ENCODE assay signal across 9 cellular contexts in genomic region chr6:169789146-169789943, GRCh38. TPM values are rescaled to one million over a fixed set of nuclear protein-coding genes. Genes with fewer than 3 reads are reported as not detected.
DNase-seq lines count a peak whose midpoint lies in the region; ATAC-seq and TF ChIP-seq lines count a peak whose summit lies in the region.
"Had no signal": no experiment of that assay in that cellular context is flagged by ENCODE, and none has a peak within 500 bp of the region (broad histone marks: within the 10 kb centered on the region; RNA-seq: fewer than 3 reads in every experiment).

No MANE protein-coding gene starts in this region.

- in situ Hi-C loops in IMR-90 (cut with MboI; ENCODE audit: low sequenced_read_pairs), result no loop called here

- H3K4me1 ChIP-seq in A673 (ENCODE audit: insufficient read depth, low read length, poor library complexity, severe bottlenecking) (peaks cover 15% of the 10 kb centered on the region), IMR-90 (ENCODE audit: control insufficient read depth, insufficient read depth, low read length) (peaks cover 3% of the 10 kb centered on the region; the same call in 1 of the 2 replicates), mononuclear cell (ENCODE audit: insufficient read depth, low read length) (peaks cover 13% of the 10 kb centered on the region)

- no peak overlapping the region; the same call in 1 of the 2 replicates for H3K18ac ChIP-seq in IMR-90 (ENCODE audit: low read depth, low read length)

- intact Hi-C loops in A673 (cut with micrococcal nuclease; ENCODE audit: unreplicated experiment), result no loop called here
- intact Hi-C loops in IMR-90 (cut with micrococcal nuclease), result no loop called here

- H3K27ac ChIP-seq in A673 (ENCODE audit: low read depth, low read length, poor library complexity, severe bottlenecking) (no peak overlapping the region), IMR-90 (ENCODE audit: insufficient read depth, low read length) (no peak overlapping the region)
- H3K27ac ChIP-seq: SJSA1 had no signal

- no peaks in the 10 kb centered on the region for H3K27me3 ChIP-seq in A673 (replicated peaks; ENCODE audit: insufficient read depth, low read depth, low read length, poor library complexity)
- H3K27me3 ChIP-seq in IMR-90 (ENCODE audit: control insufficient read depth, insufficient read depth, low read length), result peaks cover 2% of the 10 kb centered on the region; the same call in 1 of the 2 replicates
- H3K27me3 ChIP-seq in mononuclear cell (ENCODE audit: insufficient read depth, low read length), result peaks cover 12% of the 10 kb centered on the region

- H3K36me3 ChIP-seq in A673 (ENCODE audit: insufficient read depth, low read length, poor library complexity, severe bottlenecking) (no peaks in the 10 kb centered on the region), IMR-90 (ENCODE audit: control insufficient read depth, insufficient read depth, low read length) (peaks cover 4% of the 10 kb centered on the region; the same call in 1 of the 2 replicates)
- H3K36me3 ChIP-seq: SJSA1 had no signal

- H4K5ac ChIP-seq in IMR-90 (ENCODE audit: low read depth, low read length), result no peak overlapping the region; the same call in 1 of the 2 replicates

- dilution Hi-C loops in IMR-90 (cut with HindIII; ENCODE audit: low sequenced_read_pairs, unreplicated experiment), result no loop called here

- 0 out of 2 replicates have a peak overlapping the region, but pooled peaks have one; percentile 28 for H2BK120ac ChIP-seq in IMR-90 (ENCODE audit: low read depth, low read length)

- no peak overlapping the region for H2BK5ac ChIP-seq in IMR-90 (ENCODE audit: low read depth, low read length, poor library complexity, severe bottlenecking)

- peak overlapping the region in 2 of 5 experiments; percentile 91 to 96 for H3K27ac Mint-ChIP-seq in brain

- no peak for TF ChIP-seq RAD21 in IMR-90 (IDR thresholded peaks at IDR 0.05; ENCODE audit: low read length)

- peak overlapping the region; percentile 100 for H2AFZ ChIP-seq in IMR-90 (replicated peaks; ENCODE audit: low read length, poor library complexity)

- no peaks in the 10 kb centered on the region for H4K20me1 ChIP-seq in IMR-90 (ENCODE audit: insufficient read depth, low read length)

- no TSS peak for BruUV-seq in A673 (replicated peaks; lab: Mats Ljungman, UMichigan)
- no TSS peak for BruUV-seq in IMR-90 (replicated peaks; lab: Mats Ljungman, UMichigan)

- peaks cover 5% of the 10 kb centered on the region for H3K27me3 Mint-ChIP-seq in brain

- H3K4me1 Mint-ChIP-seq in brain, result peaks cover 33% of the 10 kb centered on the region

- peak overlapping the region; percentile 34; the same call in 1 of the 2 replicates for H3K9ac ChIP-seq in IMR-90 (ENCODE audit: low read depth, low read length)

- no peak for TF ChIP-seq CTCF in A673 (conservative IDR thresholded peaks at IDR 0.05; ENCODE audit: low read depth, low read length)
- TF ChIP-seq CTCF in IMR-90 (conservative IDR thresholded peaks at IDR 0.05; ENCODE audit: low read depth, low read length), result no peak
- TF ChIP-seq CTCF in brain (conservative IDR thresholded peaks at IDR 0.05), result no peak

- H3K36me3 Mint-ChIP-seq in brain, result no peaks in the 10 kb centered on the region

- POLR2A ChIA-PET in A673 (lab: Charles Lee; ENCODE audit: low non-redundant PET), result no interaction called here
- POLR2A ChIA-PET in IMR-90 (lab: Charles Lee; ENCODE audit: unreplicated experiment), result no interaction called here

- CTCF ChIA-PET in A673 (lab: Charles Lee), result interaction anchor here (0.7 to 1.2 kb wide), 3 partner anchors 16 to 741 kb away, joined by 3 read pairs; no protein-coding TSS in a partner anchor
- CTCF ChIA-PET in IMR-90 (lab: Yijun Ruan, JAX), result interaction anchor here (0.6 to 3.3 kb wide), 17 partner anchors 9 to 832 kb away, joined by 3 to 23 read pairs (median 4); no protein-coding TSS in a partner anchor

- no peak for ATAC-seq in IMR-90 (ENCODE audit: low read depth)
- no peak for ATAC-seq in GM18858 (IDR thresholded peaks at IDR 0.05; ENCODE audit: unreplicated experiment)
- no peak for ATAC-seq in HG02840 (IDR thresholded peaks at IDR 0.05; ENCODE audit: low FRiP score, unreplicated experiment)

- no peak overlapping the region for H2AK5ac ChIP-seq in IMR-90 (ENCODE audit: low read depth, low read length)

- peaks cover 0 to under 1% (median 0%) of the 10 kb centered on the region in 5 experiments for H3K9me3 Mint-ChIP-seq in brain

- H2BK15ac ChIP-seq in IMR-90 (ENCODE audit: low read depth, low read length), result no peak overlapping the region

- peaks cover 4% of the 10 kb centered on the region; the same call in 1 of the 2 replicates for H3K9me1 ChIP-seq in IMR-90 (ENCODE audit: insufficient read depth, low read length)

- H3K4me3 Mint-ChIP-seq in brain, result peak overlapping the region; percentile 88 to 91 (median 90)

- H2AK9ac ChIP-seq in IMR-90 (replicated peaks; ENCODE audit: low read depth, low read length, poor library complexity), result peak overlapping the region; percentile 19

- H4K91ac ChIP-seq in IMR-90 (ENCODE audit: insufficient read depth, low read depth, low read length), result no peak overlapping the region; the same call in 1 of the 2 replicates

- H3K56ac ChIP-seq in IMR-90 (ENCODE audit: extremely low read depth, insufficient read depth, low read length), result no peak overlapping the region

- peak overlapping the region; percentile 82 for H3K4me2 ChIP-seq in IMR-90 (ENCODE audit: low read depth, low read length)

- H3K4me3 ChIP-seq in A673 (ENCODE audit: low read depth, low read length, poor library complexity, severe bottlenecking) (peak overlapping the region; percentile 44), IMR-90 (ENCODE audit: insufficient read depth, low read depth, low read length) (peak overlapping the region; percentile 33), mononuclear cell (ENCODE audit: low read length) (peak overlapping the region; percentile 36)

- TF ChIP-seq POLR2A in IMR-90 (IDR thresholded peaks at IDR 0.05; ENCODE audit: low read depth, low read length), result no peak

- 76% methylated on average over 8 of the region's 24 CpGs; no CpG with 5 or more reads in 1 of the 2 experiments for WGBS in IMR-90 (ENCODE audit: extremely low coverage in 2 of 2, insufficient read length in 1 of 2), 2 experiments

- H3K23ac ChIP-seq in IMR-90 (ENCODE audit: low read depth, low read length), result peak overlapping the region; percentile 63; the same call in 1 of the 2 replicates

- peak overlapping the region; percentile 8 to 17; a peak in 2 of 4 replicates for H4K8ac ChIP-seq in IMR-90 (ENCODE audit: low read depth in 2 of 2, low read length in 2 of 2)

- H3K79me1 ChIP-seq in IMR-90 (ENCODE audit: low read depth in 1 of 2, low read length in 2 of 2), result no peaks in the 10 kb centered on the region

- H2BK20ac ChIP-seq in IMR-90 (ENCODE audit: low read depth, low read length), result no peak overlapping the region

- no peak overlapping the region for H3K4ac ChIP-seq in IMR-90 (ENCODE audit: low read depth, low read length)

- DNase-seq in A673 (ENCODE audit: low spot score) (no peak), IMR-90 (no peak), retina (no peak)
- no peak for DNase-seq in activated CD4-positive, alpha-beta T cell treated with anti-CD3 and anti-CD28 coated beads, Interleukin-2, amount 50 U/mL, for 48 hours

- no peak overlapping the region; the same call in 1 of the 2 replicates for H3K14ac ChIP-seq in IMR-90 (replicated peaks; ENCODE audit: low read depth, low read length)

- no peaks in the 10 kb centered on the region for H3K9me3 ChIP-seq in A673 (ENCODE audit: low read depth, low read length, poor library complexity, severe bottlenecking)
- H3K9me3 ChIP-seq in IMR-90 (ENCODE audit: control insufficient read depth, insufficient read depth, low read length), result no peaks in the 10 kb centered on the region
- no peaks in the 10 kb centered on the region for H3K9me3 ChIP-seq in mononuclear cell (ENCODE audit: low read depth, low read length)
- H3K9me3 ChIP-seq: SJSA1 had no signal

TF ChIP-seq in IMR-90, 13 proteins besides CTCF, POLR2A, EP300 and RAD21:
- TF ChIP-seq, protein P1, sequence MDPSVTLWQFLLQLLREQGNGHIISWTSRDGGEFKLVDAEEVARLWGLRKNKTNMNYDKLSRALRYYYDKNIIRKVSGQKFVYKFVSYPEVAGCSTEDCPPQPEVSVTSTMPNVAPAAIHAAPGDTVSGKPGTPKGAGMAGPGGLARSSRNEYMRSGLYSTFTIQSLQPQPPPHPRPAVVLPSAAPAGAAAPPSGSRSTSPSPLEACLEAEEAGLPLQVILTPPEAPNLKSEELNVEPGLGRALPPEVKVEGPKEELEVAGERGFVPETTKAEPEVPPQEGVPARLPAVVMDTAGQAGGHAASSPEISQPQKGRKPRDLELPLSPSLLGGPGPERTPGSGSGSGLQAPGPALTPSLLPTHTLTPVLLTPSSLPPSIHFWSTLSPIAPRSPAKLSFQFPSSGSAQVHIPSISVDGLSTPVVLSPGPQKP (IDR thresholded peaks at IDR 0.05; ENCODE audit: borderline replicate concordance, low read depth, low read length), result no peak
- no peak for TF ChIP-seq RCOR1 (IDR thresholded peaks at IDR 0.05; ENCODE audit: insufficient replicate concordance, low read length)

RNA-seq across cellular contexts. Expression of gene ERMARD, which starts 37.9 kb away (rescaled TPM):
- 19.6 and 23.2 TPM in 2 replicates for total RNA-seq in A673 (2021)
- total RNA-seq in IMR-90 (2012; rRNA removed), result 15.1 and 17.2 TPM in 2 replicates
- polyA plus RNA-seq in IMR-90 (2012; rRNA removed), result 25.4 and 26.1 TPM in 2 replicates
- 16.5 and 18.7 TPM in 2 replicates for polyA plus RNA-seq in IMR-90 (2012; cell fraction: cytosol; rRNA removed)
- 146 and 180 TPM in 2 replicates for polyA plus RNA-seq in IMR-90 (2012; cell fraction: nucleus; rRNA removed; ENCODE audit: low replicate concordance)
- 11.0 TPM for polyA plus RNA-seq in brain (ENCODE audit: insufficient read depth, low read depth, low replicate concordance)
- 10.9 TPM for total RNA-seq in mononuclear cell

RNA-seq across cellular contexts. Expression of gene DYNLT2, which starts 38.0 kb away (rescaled TPM):
- total RNA-seq in A673 (2021), result 2.4 TPM in 2 replicates
- 0.36 and 1.1 TPM in 2 replicates for total RNA-seq in IMR-90 (2012; rRNA removed)
- 0.32 and 0.44 TPM in 2 replicates for polyA plus RNA-seq in IMR-90 (2012; rRNA removed)
- polyA plus RNA-seq in IMR-90 (2012; cell fraction: cytosol; rRNA removed), result 0.05 TPM in 2 replicates
- 0.22 and 1.4 TPM in 2 replicates for polyA plus RNA-seq in IMR-90 (2012; cell fraction: nucleus; rRNA removed; ENCODE audit: low replicate concordance)
- 1.6 TPM for polyA plus RNA-seq in brain (ENCODE audit: insufficient read depth, low read depth, low replicate concordance)
- total RNA-seq in mononuclear cell, result 7.2 TPM
